27 cellular contexts compared by ENCODE assay signal in genomic region chr22:23288301-23289129, GRCh38.
"Had no signal": no experiment of that assay in that cellular context is flagged by ENCODE, and none has a peak within 500 bp of the region (broad histone marks: within the 10 kb centered on the region; RNA-seq: fewer than 3 reads in every experiment).

No MANE protein-coding gene starts in this region.

- DNase-seq: activated B cell treated with CpG ODN at 0.5 μM for 24 hours; activated CD4-positive, alpha-beta T cell treated with anti-CD3 and anti-CD28 coated beads, Interleukin-2, amount 50 U/mL, for 1 hour; activated CD8-positive, alpha-beta T cell treated with anti-CD3 and anti-CD28 coated beads for 36 hours; activated naive CD8-positive, alpha-beta T cell treated with anti-CD3 and anti-CD28 coated beads, Interleukin-2, amount 50 U/mL, for 24 hours; activated T-cell treated with anti-CD3 and anti-CD28 coated beads, Interleukin-2, amount 50 U/mL, for 4 hours; effector CD4-positive, alpha-beta T cell; gastrocnemius medialis; heart left ventricle; hypothalamus; immature natural killer cell; mesenchymal stem cell; natural killer cell; posterior cingulate gyrus; small intestine; stimulated activated CD4-positive, alpha-beta T cell treated with anti-CD3 and anti-CD28 coated beads, Interleukin-4, amount 100 ng/mL, for 4 hours; stimulated activated CD8-positive, alpha-beta memory T cell treated with anti-CD3 and anti-CD28 coated beads, Interleukin-4, amount 100 ng/mL, for 48 hours; T-cell; transverse colon had no signal

- ATAC-seq: activated CD8-positive, alpha-beta T cell treated with anti-CD3 and anti-CD28 coated beads for 36 hours; activated naive CD8-positive, alpha-beta T cell treated with anti-CD3 and anti-CD28 coated beads, Interleukin-2, amount 50 U/mL, for 24 hours; activated T-cell treated with anti-CD3 and anti-CD28 coated beads, Interleukin-2, amount 50 U/mL, for 4 hours; activated T-helper 17 cell treated with anti-CD3 and anti-CD28 coated beads, Interleukin-2, amount 50 U/mL, for 72 hours; gastrocnemius medialis; heart left ventricle; natural killer cell; stimulated activated memory B cell treated with anti-CD40 and anti-IgM and Interleukin-4, amounts not matched to agents 10 μg/mL and 1 μg/mL and 100 μg/mL, for 72 hours; T-cell had no signal

- H3K27ac ChIP-seq: epithelial cell of prostate, gastrocnemius medialis, suprapubic skin, transverse colon had no signal

- H3K36me3 ChIP-seq: breast epithelium had no signal

- H3K9me3 ChIP-seq: breast epithelium, gastrocnemius medialis, heart left ventricle, suprapubic skin, transverse colon had no signal

- H3K27me3 ChIP-seq: breast epithelium, gastrocnemius medialis, heart left ventricle, suprapubic skin, transverse colon had no signal

- H3K9me3 Mint-ChIP-seq: activated B cell treated with CpG ODN at 0.5 μM for 24 hours; activated CD8-positive, alpha-beta T cell treated with anti-CD3 and anti-CD28 coated beads for 36 hours; activated naive CD4-positive, alpha-beta T cell treated with anti-CD3 and anti-CD28 coated beads, Interleukin-2, amount 50 U/mL, for 24 hours; activated naive CD8-positive, alpha-beta T cell treated with anti-CD3 and anti-CD28 coated beads, Interleukin-2, amount 50 U/mL, for 24 hours; activated T-cell treated with anti-CD3 and anti-CD28 coated beads, Interleukin-2, amount 50 U/mL, for 4 hours; activated T-helper 17 cell treated with anti-CD3 and anti-CD28 coated beads, Interleukin-2, amount 50 U/mL, for 72 hours; central memory CD8-positive, alpha-beta T cell; dendritic cell treated with granulocyte-macrophage colony-stimulating factor and Interleukin-4, amounts not matched to agents 40 ng/mL and 50 ng/mL, for 4 days; immature natural killer cell; natural killer cell; stimulated activated memory B cell treated with anti-CD40 and anti-IgM and Interleukin-4, amounts not matched to agents 10 μg/mL and 1 μg/mL and 100 μg/mL, for 72 hours; T-cell; T-helper 2 cell treated with Interferon-gamma antibody and Interleukin-4, amounts not matched to agents 5 μg/mL and 100 μg/mL, for 36 hours had no signal

- H3K4me1 Mint-ChIP-seq: activated B cell treated with CpG ODN at 0.5 μM for 24 hours; activated naive CD4-positive, alpha-beta T cell treated with anti-CD3 and anti-CD28 coated beads, Interleukin-2, amount 50 U/mL, for 24 hours; activated naive CD8-positive, alpha-beta T cell treated with anti-CD3 and anti-CD28 coated beads, Interleukin-2, amount 50 U/mL, for 24 hours; immature natural killer cell; T-cell had no signal

- H3K36me3 Mint-ChIP-seq: natural killer cell had no signal

- H3K4me3 Mint-ChIP-seq: activated B cell treated with CpG ODN at 0.5 μM for 24 hours; activated CD8-positive, alpha-beta T cell treated with anti-CD3 and anti-CD28 coated beads for 36 hours; activated naive CD4-positive, alpha-beta T cell treated with anti-CD3 and anti-CD28 coated beads, Interleukin-2, amount 50 U/mL, for 24 hours; activated naive CD8-positive, alpha-beta T cell treated with anti-CD3 and anti-CD28 coated beads, Interleukin-2, amount 50 U/mL, for 24 hours; activated T-cell treated with anti-CD3 and anti-CD28 coated beads, Interleukin-2, amount 50 U/mL, for 4 hours; activated T-helper 17 cell treated with anti-CD3 and anti-CD28 coated beads, Interleukin-2, amount 50 U/mL, for 72 hours; central memory CD8-positive, alpha-beta T cell; dendritic cell treated with granulocyte-macrophage colony-stimulating factor and Interleukin-4, amounts not matched to agents 40 ng/mL and 50 ng/mL, for 4 days; natural killer cell; stimulated activated memory B cell treated with anti-CD40 and anti-IgM and Interleukin-4, amounts not matched to agents 10 μg/mL and 1 μg/mL and 100 μg/mL, for 72 hours; T-cell; T-helper 2 cell treated with Interferon-gamma antibody and Interleukin-4, amounts not matched to agents 5 μg/mL and 100 μg/mL, for 36 hours had no signal

- H3K27ac Mint-ChIP-seq: activated B cell treated with CpG ODN at 0.5 μM for 24 hours; activated CD8-positive, alpha-beta T cell treated with anti-CD3 and anti-CD28 coated beads for 36 hours; activated naive CD4-positive, alpha-beta T cell treated with anti-CD3 and anti-CD28 coated beads, Interleukin-2, amount 50 U/mL, for 24 hours; activated naive CD8-positive, alpha-beta T cell treated with anti-CD3 and anti-CD28 coated beads, Interleukin-2, amount 50 U/mL, for 24 hours; activated T-helper 17 cell treated with anti-CD3 and anti-CD28 coated beads, Interleukin-2, amount 50 U/mL, for 72 hours; dendritic cell treated with granulocyte-macrophage colony-stimulating factor and Interleukin-4, amounts not matched to agents 40 ng/mL and 50 ng/mL, for 4 days; stimulated activated memory B cell treated with anti-CD40 and anti-IgM and Interleukin-4, amounts not matched to agents 10 μg/mL and 1 μg/mL and 100 μg/mL, for 72 hours; T-cell; T-helper 2 cell treated with Interferon-gamma antibody and Interleukin-4, amounts not matched to agents 5 μg/mL and 100 μg/mL, for 36 hours had no signal

- H3K4me1 ChIP-seq: gastrocnemius medialis had no signal

- H3K4me3 ChIP-seq: breast epithelium, gastrocnemius medialis, heart left ventricle, suprapubic skin, transverse colon had no signal

- H3K27me3 Mint-ChIP-seq: activated B cell treated with CpG ODN at 0.5 μM for 24 hours; activated CD8-positive, alpha-beta T cell treated with anti-CD3 and anti-CD28 coated beads for 36 hours; activated naive CD4-positive, alpha-beta T cell treated with anti-CD3 and anti-CD28 coated beads, Interleukin-2, amount 50 U/mL, for 24 hours; activated naive CD8-positive, alpha-beta T cell treated with anti-CD3 and anti-CD28 coated beads, Interleukin-2, amount 50 U/mL, for 24 hours; activated T-helper 17 cell treated with anti-CD3 and anti-CD28 coated beads, Interleukin-2, amount 50 U/mL, for 72 hours; central memory CD8-positive, alpha-beta T cell; dendritic cell treated with granulocyte-macrophage colony-stimulating factor and Interleukin-4, amounts not matched to agents 40 ng/mL and 50 ng/mL, for 4 days; stimulated activated memory B cell treated with anti-CD40 and anti-IgM and Interleukin-4, amounts not matched to agents 10 μg/mL and 1 μg/mL and 100 μg/mL, for 72 hours; T-cell had no signal
